In genomic region chr7:92137531-92137930, GRCh38 we compare ENCODE assay signal across 1 cellular context.
TF ChIP-seq lines count a peak whose summit lies in the region.

No MANE protein-coding gene starts in this region.

TF ChIP-seq in K562, 482 proteins besides CTCF, POLR2A, EP300 and RAD21:
- TF ChIP-seq DACH1 (IDR thresholded peaks at IDR 0.05; ENCODE audit: partially characterized antibody) (peak; percentile 55), PKNOX1 (IDR thresholded peaks at IDR 0.05) (0 out of 2 replicates have a peak, but pooled peaks have one; percentile 21), ZNF224 (CRISPR knock-in tag; IDR thresholded peaks at IDR 0.05) (no peak), HMBOX1 (IDR thresholded peaks at IDR 0.05) (peak; percentile 69)
